ENCODE assay signal across 1 cellular context in genomic region chr2:9770006-9770307, GRCh38.
TF ChIP-seq lines count a peak whose summit lies in the region.

No MANE protein-coding gene starts in this region.

TF ChIP-seq in K562, 482 proteins besides CTCF, POLR2A, EP300 and RAD21:
- no peak for TF ChIP-seq ZBTB40 (IDR thresholded peaks at IDR 0.05)
- 0 out of 2 replicates have a peak, but pooled peaks have one; percentile 32 for TF ChIP-seq ZBTB40 (CRISPR knock-in tag; IDR thresholded peaks at IDR 0.05)
- TF ChIP-seq RBM25 (IDR thresholded peaks at IDR 0.05; ENCODE audit: low read depth, low read length, severe bottlenecking), result peak; percentile 34
- TF ChIP-seq CREB5 (CRISPR knock-in tag; IDR thresholded peaks at IDR 0.05), result no peak
- TF ChIP-seq SAFB (IDR thresholded peaks at IDR 0.05; ENCODE audit: borderline replicate concordance, low read depth, low read length), result no peak
- no peak for TF ChIP-seq ID3 (CRISPR knock-in tag; IDR thresholded peaks at IDR 0.05)
- TF ChIP-seq ID3 (tag; IDR thresholded peaks at IDR 0.05), result no peak
- peak in 1 of 2 experiments; percentile 6; a peak in 1 of 4 replicates for TF ChIP-seq TBL1XR1 (IDR thresholded peaks at IDR 0.05; ENCODE audit: low read length in 2 of 2)
